Comparison of ENCODE assay signal across 1 cellular context in genomic region chr13:109694972-109695371, GRCh38.
TF ChIP-seq lines count a peak whose summit lies in the region.

No MANE protein-coding gene starts in this region.

TF ChIP-seq in K562, 482 proteins besides CTCF, POLR2A, EP300 and RAD21 (continues in another document):
- TF ChIP-seq TAL1 (IDR thresholded peaks at IDR 0.05), result peak; percentile 30; the same call in 1 of the 2 replicates
- no peak for TF ChIP-seq EZH2 (IDR thresholded peaks at IDR 0.05; ENCODE audit: borderline replicate concordance, low read depth, low read length)
- TF ChIP-seq, protein P1, sequence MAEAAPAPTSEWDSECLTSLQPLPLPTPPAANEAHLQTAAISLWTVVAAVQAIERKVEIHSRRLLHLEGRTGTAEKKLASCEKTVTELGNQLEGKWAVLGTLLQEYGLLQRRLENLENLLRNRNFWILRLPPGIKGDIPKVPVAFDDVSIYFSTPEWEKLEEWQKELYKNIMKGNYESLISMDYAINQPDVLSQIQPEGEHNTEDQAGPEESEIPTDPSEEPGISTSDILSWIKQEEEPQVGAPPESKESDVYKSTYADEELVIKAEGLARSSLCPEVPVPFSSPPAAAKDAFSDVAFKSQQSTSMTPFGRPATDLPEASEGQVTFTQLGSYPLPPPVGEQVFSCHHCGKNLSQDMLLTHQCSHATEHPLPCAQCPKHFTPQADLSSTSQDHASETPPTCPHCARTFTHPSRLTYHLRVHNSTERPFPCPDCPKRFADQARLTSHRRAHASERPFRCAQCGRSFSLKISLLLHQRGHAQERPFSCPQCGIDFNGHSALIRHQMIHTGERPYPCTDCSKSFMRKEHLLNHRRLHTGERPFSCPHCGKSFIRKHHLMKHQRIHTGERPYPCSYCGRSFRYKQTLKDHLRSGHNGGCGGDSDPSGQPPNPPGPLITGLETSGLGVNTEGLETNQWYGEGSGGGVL (CRISPR knock-in tag; IDR thresholded peaks at IDR 0.05), result no peak
- no peak for TF ChIP-seq ZEB2 (IDR thresholded peaks at IDR 0.05)
- TF ChIP-seq TARDBP (IDR thresholded peaks at IDR 0.05), result no peak
- no peak for TF ChIP-seq CHD1 (IDR thresholded peaks at IDR 0.05; ENCODE audit: low read length)
- TF ChIP-seq CBFA2T3 (IDR thresholded peaks at IDR 0.05), result peak; percentile 27
- no peak for TF ChIP-seq HSF4 (CRISPR knock-in tag; IDR thresholded peaks at IDR 0.05; ENCODE audit: borderline replicate concordance)
- no peak for TF ChIP-seq ZNF75A (CRISPR knock-in tag; IDR thresholded peaks at IDR 0.05)
- no peak for TF ChIP-seq SRSF3 (IDR thresholded peaks at IDR 0.05; ENCODE audit: insufficient read depth, low read length)
- no peak for TF ChIP-seq STAT5A (IDR thresholded peaks at IDR 0.05; ENCODE audit: borderline replicate concordance, low read length)
- no peak for TF ChIP-seq CHCHD3 (CRISPR knock-in tag; IDR thresholded peaks at IDR 0.05)
- no peak for TF ChIP-seq ZNF407 (IDR thresholded peaks at IDR 0.05; ENCODE audit: low read depth)
- TF ChIP-seq NFYB (IDR thresholded peaks at IDR 0.05; ENCODE audit: extremely low read depth, insufficient read length), result no peak
- TF ChIP-seq, protein P2, sequence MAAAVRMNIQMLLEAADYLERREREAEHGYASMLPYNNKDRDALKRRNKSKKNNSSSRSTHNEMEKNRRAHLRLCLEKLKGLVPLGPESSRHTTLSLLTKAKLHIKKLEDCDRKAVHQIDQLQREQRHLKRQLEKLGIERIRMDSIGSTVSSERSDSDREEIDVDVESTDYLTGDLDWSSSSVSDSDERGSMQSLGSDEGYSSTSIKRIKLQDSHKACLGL (CRISPR knock-in tag; IDR thresholded peaks at IDR 0.05; ENCODE audit: borderline replicate concordance, poor library complexity, severe bottlenecking), result no peak
- peak; percentile 47; the same call in 1 of the 2 replicates for TF ChIP-seq MAFK (IDR thresholded peaks at IDR 0.05; ENCODE audit: low read length)
- TF ChIP-seq MEF2A (IDR thresholded peaks at IDR 0.05; ENCODE audit: control insufficient read depth, low read depth, low read length), result no peak
- no peak for TF ChIP-seq ZNF76 (CRISPR knock-in tag; IDR thresholded peaks at IDR 0.05; ENCODE audit: borderline replicate concordance)
- peak; percentile 70 for TF ChIP-seq NFE2 (IDR thresholded peaks at IDR 0.05; ENCODE audit: low read depth)
- 0 out of 4 replicates have a peak, but pooled peaks of 1 of the 2 experiments have one; percentile 37 for TF ChIP-seq RCOR1 (IDR thresholded peaks at IDR 0.05; ENCODE audit: borderline replicate concordance in 1 of 2, low read depth in 2 of 2, low read length in 2 of 2)
- peak; percentile 34; the same call in 1 of the 2 replicates for TF ChIP-seq TEAD4 (IDR thresholded peaks at IDR 0.05; ENCODE audit: low read length)
- TF ChIP-seq TEAD4 (CRISPR knock-in tag; IDR thresholded peaks at IDR 0.05; ENCODE audit: borderline replicate concordance), result no peak
- no peak for TF ChIP-seq ZBTB17 (CRISPR knock-in tag; IDR thresholded peaks at IDR 0.05)
- no peak for TF ChIP-seq CHD2 (IDR thresholded peaks at IDR 0.05; ENCODE audit: low read depth, low read length)
- TF ChIP-seq SIN3A (IDR thresholded peaks at IDR 0.05; ENCODE audit: borderline replicate concordance in 2 of 2, control insufficient read depth in 1 of 2, low read depth in 2 of 2, low read length in 2 of 2), result no peak
- no peak for TF ChIP-seq ZNF347 (CRISPR knock-in tag; IDR thresholded peaks at IDR 0.05; ENCODE audit: low read depth)
- TF ChIP-seq ADNP (tag; IDR thresholded peaks at IDR 0.05), result no peak
- TF ChIP-seq BACH1 (tag; IDR thresholded peaks at IDR 0.05), result no peak
- TF ChIP-seq ZNF324 (CRISPR knock-in tag; IDR thresholded peaks at IDR 0.05), result no peak
- no peak for TF ChIP-seq KAT2B (IDR thresholded peaks at IDR 0.05; ENCODE audit: low read depth, low read length)
- no peak for TF ChIP-seq MCM2 (IDR thresholded peaks at IDR 0.05; ENCODE audit: low read depth)
- no peak for TF ChIP-seq DDX20 (tag; IDR thresholded peaks at IDR 0.05; ENCODE audit: low read depth)
- TF ChIP-seq ZNF778 (CRISPR knock-in tag; IDR thresholded peaks at IDR 0.05), result no peak
- TF ChIP-seq FOXK2 (conservative IDR thresholded peaks at IDR 0.05 in 1 of 2, IDR thresholded peaks at IDR 0.05 in 1 of 2; ENCODE audit: low read depth in 2 of 2), result peak; percentile 49 to 71; a peak in 3 of 4 replicates
- TF ChIP-seq E2F3 (CRISPR knock-in tag; IDR thresholded peaks at IDR 0.05), result no peak
- TF ChIP-seq ZNF239 (CRISPR knock-in tag; IDR thresholded peaks at IDR 0.05), result no peak
- no peak for TF ChIP-seq GTF2B (IDR thresholded peaks at IDR 0.05; ENCODE audit: extremely low read depth, insufficient read length)
- no peak for TF ChIP-seq CEBPG (CRISPR knock-in tag; IDR thresholded peaks at IDR 0.05)
- TF ChIP-seq CEBPG (tag; conservative IDR thresholded peaks at IDR 0.05 in 1 of 2, IDR thresholded peaks at IDR 0.05 in 1 of 2), result peak in 1 of 2 experiments; percentile 30; a peak in 2 of 4 replicates
- TF ChIP-seq SNIP1 (IDR thresholded peaks at IDR 0.05; ENCODE audit: low read depth), result no peak
- TF ChIP-seq SUPT5H (IDR thresholded peaks at IDR 0.05), result no peak
- no peak for TF ChIP-seq PTRF (tag; IDR thresholded peaks at IDR 0.05)
- no peak for TF ChIP-seq ZNF830 (CRISPR knock-in tag; IDR thresholded peaks at IDR 0.05)
- TF ChIP-seq SMARCA4 (IDR thresholded peaks at IDR 0.05), result peak; percentile 38; the same call in 1 of the 2 replicates
- TF ChIP-seq ZZZ3 (IDR thresholded peaks at IDR 0.05), result no peak
- no peak for TF ChIP-seq SMAD1 (IDR thresholded peaks at IDR 0.05; ENCODE audit: low read depth, low read length, partially characterized antibody)
- TF ChIP-seq, protein P3, sequence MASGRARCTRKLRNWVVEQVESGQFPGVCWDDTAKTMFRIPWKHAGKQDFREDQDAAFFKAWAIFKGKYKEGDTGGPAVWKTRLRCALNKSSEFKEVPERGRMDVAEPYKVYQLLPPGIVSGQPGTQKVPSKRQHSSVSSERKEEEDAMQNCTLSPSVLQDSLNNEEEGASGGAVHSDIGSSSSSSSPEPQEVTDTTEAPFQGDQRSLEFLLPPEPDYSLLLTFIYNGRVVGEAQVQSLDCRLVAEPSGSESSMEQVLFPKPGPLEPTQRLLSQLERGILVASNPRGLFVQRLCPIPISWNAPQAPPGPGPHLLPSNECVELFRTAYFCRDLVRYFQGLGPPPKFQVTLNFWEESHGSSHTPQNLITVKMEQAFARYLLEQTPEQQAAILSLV (tag; IDR thresholded peaks at IDR 0.05), result no peak
- no peak for TF ChIP-seq ZNF512 (tag; IDR thresholded peaks at IDR 0.05)
- no peak for TF ChIP-seq GTF2F1 (IDR thresholded peaks at IDR 0.05; ENCODE audit: low read depth, low read length)
- TF ChIP-seq CREB1 (IDR thresholded peaks at IDR 0.05), result no peak
- no peak for TF ChIP-seq CREB1 (CRISPR knock-in tag; IDR thresholded peaks at IDR 0.05)
- TF ChIP-seq NFE2L1 (tag; IDR thresholded peaks at IDR 0.05; ENCODE audit: borderline replicate concordance, low read depth), result peak; percentile 18; the same call in 1 of the 2 replicates
- no peak for TF ChIP-seq KDM1A (IDR thresholded peaks at IDR 0.05)
- TF ChIP-seq HDAC1 (IDR thresholded peaks at IDR 0.05), result no peak
- no peak for TF ChIP-seq HMGN3 (IDR thresholded peaks at IDR 0.05; ENCODE audit: borderline replicate concordance, extremely low read depth, insufficient read length, low read depth, low read length)
- TF ChIP-seq, protein P4, sequence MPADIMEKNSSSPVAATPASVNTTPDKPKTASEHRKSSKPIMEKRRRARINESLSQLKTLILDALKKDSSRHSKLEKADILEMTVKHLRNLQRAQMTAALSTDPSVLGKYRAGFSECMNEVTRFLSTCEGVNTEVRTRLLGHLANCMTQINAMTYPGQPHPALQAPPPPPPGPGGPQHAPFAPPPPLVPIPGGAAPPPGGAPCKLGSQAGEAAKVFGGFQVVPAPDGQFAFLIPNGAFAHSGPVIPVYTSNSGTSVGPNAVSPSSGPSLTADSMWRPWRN (IDR thresholded peaks at IDR 0.05; ENCODE audit: low read depth), result no peak
- TF ChIP-seq SRSF1 (IDR thresholded peaks at IDR 0.05; ENCODE audit: low read depth, low read length), result no peak
- TF ChIP-seq DPF2 (IDR thresholded peaks at IDR 0.05), result 0 out of 2 replicates have a peak, but pooled peaks have one; percentile 26
- peak; percentile 65 for TF ChIP-seq C11orf30 (IDR thresholded peaks at IDR 0.05; ENCODE audit: low read depth)
- no peak for TF ChIP-seq PHB2 (IDR thresholded peaks at IDR 0.05; ENCODE audit: low read depth)
